In the genomic region with DNA sequence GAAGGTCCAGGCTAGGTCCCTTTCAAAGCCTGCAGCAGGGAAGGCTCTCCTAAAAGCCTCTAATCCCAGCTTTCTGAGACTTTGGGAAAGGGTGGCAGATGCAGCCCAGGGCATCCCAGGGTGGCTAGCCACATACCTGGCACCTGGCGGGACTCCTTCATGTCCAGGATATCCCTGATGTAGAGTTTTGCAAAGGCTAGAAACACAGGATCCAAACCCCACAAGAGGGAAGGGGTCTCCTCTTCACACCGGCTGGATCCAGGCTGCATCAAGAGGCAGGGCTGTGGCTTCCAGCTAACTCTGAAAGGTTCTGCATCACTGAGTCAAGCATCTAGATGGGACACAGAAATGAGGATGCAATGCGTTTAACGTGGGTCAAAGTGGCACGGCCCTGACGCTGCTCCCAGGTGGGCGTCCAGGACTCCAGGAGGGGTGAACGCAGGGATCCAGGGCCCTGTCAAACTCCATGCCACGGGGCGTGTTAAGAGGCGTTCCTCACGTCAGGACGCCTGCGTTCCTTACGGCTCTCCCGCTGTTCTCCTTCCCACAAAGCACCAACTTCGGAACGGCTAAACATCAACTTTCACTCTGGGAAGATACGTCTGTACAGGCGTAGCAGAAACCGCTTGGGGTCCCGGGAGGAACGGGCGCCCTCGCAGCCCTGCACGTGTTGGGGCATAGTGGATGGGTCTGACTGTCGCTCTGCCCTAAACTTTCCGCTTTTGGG, we compare ENCODE assay signal across 8 cellular contexts. TPM values are rescaled to one million over a fixed set of nuclear protein-coding genes. Genes with fewer than 3 reads are reported as not detected.
DNase-seq lines count a peak whose midpoint lies in the region; ATAC-seq, FAIRE-seq and TF ChIP-seq lines count a peak whose summit lies in the region.

No MANE protein-coding gene starts in this region.

- DNase-seq in SKM-1 (lab: John Stamatoyannopoulos, UW; ENCODE audit: unreplicated experiment) = peak; percentile 35
- DNase-seq in SKM-1 treated with dmso at 0.1 percent for 144 hours (lab: John Stamatoyannopoulos, UW; ENCODE audit: unreplicated experiment) = no peak
- peak; percentile 82 for DNase-seq in NCI-H510A treated with DMSO at 0.1 percent for 48 hours (lab: John Stamatoyannopoulos, UW)
- DNase-seq in iris pigment epithelial cell (ENCODE audit: low read depth) = peak; percentile 69
- DNase-seq in stimulated activated CD8-positive, alpha-beta memory T cell treated with anti-CD3 and anti-CD28 coated beads, Interleukin-12 subunit alpha, Interleukin-12 subunit beta, amount 100 ng/mL, for 1 hour (ENCODE audit: low read depth) = peak; percentile 13
- DNase-seq in RCC 7860 (ENCODE audit: low spot score) = no peak

- H3K9me3 Mint-ChIP-seq in brain = peaks cover 0 to 7% (median 3%) of the 10 kb centered on the region in 5 experiments

- no peaks in the 10 kb centered on the region for H3K27me3 Mint-ChIP-seq in brain

- no peak for FAIRE-seq in RCC 7860 (lab: Jason Lieb, UNC)

- TF ChIP-seq CTCF in brain (conservative IDR thresholded peaks at IDR 0.05) = no peak

- peak; percentile 2 for ATAC-seq in HG02678 (IDR thresholded peaks at IDR 0.05; ENCODE audit: unreplicated experiment)

- H3K4me3 Mint-ChIP-seq in brain = peak overlapping the region; percentile 93 to 98 (median 97)

- peaks cover 30% of the 10 kb centered on the region for H3K4me1 Mint-ChIP-seq in brain

- peaks cover 17% of the 10 kb centered on the region for H3K36me3 Mint-ChIP-seq in brain

- H3K27ac Mint-ChIP-seq in brain = peak overlapping the region; percentile 91 to 99 (median 96)

RNA-seq across cellular contexts. Expression of gene STN1, which starts 0.5 kb away (rescaled TPM):
- polyA plus RNA-seq in brain (ENCODE audit: insufficient read depth, low read depth, low replicate concordance) = 16.9 TPM

RNA-seq across cellular contexts. Expression of gene SLK, which starts 49.5 kb away (rescaled TPM):
- 4.3 TPM for polyA plus RNA-seq in brain (ENCODE audit: insufficient read depth, low read depth, low replicate concordance)

Comparison
In these comparisons a context has a peak if more than half of its experiments do, and no peak if none do; other contexts are left out.
1. DNase-seq: peak in SKM-1 (single experiment), NCI-H510A treated with DMSO at 0.1 percent for 48 hours (single experiment), iris pigment epithelial cell (single experiment) and stimulated activated CD8-positive, alpha-beta memory T cell treated with anti-CD3 and anti-CD28 coated beads, Interleukin-12 subunit alpha, Interleukin-12 subunit beta, amount 100 ng/mL, for 1 hour (single experiment); none in SKM-1 treated with dmso at 0.1 percent for 144 hours (single experiment) and RCC 7860 (single experiment).